8 cellular contexts compared by ENCODE assay signal in the genomic region with DNA sequence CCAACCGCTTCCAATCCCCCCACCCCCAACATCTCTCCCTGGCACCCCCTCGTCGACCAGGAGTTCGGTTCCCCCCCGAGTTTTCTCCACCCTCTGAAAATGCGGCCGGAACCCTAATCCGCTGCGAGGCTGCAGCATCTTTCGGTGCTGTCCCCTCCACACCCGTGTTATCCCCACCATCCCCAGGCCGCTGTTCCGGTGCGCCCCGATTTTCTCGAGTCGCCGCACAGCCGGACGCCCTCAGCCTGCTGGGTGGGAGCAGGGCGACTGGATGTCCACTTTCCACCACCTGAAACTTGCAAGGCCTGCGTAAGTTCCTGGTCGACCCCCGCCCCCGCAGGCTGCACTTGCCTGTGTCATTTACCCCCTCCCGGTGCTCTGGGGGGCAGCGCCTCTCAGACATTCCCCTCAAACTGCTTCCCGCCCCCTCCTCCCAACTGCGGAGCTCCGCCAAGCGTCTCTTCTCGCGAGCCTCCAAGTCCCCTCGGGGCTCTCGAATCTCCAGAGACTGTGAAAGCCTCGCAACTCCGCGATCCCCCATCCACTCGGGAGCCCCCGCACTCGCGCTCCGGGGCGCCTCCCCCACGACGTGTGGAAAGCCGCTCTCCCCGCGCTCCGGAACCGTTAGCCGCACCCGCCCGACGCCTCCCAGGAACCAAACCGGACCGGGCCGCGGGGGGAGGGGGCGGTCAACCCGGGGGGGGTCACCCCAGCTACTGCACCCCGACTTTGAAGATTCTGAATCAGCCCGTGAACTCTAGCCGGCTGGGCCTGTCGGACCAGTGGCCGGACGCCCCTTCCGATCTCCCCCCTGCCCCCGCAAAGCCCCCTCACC. TPM values are rescaled to one million over a fixed set of nuclear protein-coding genes. Genes with fewer than 3 reads are reported as not detected.
DNase-seq lines count a peak whose midpoint lies in the region; ATAC-seq and TF ChIP-seq lines count a peak whose summit lies in the region.

No MANE protein-coding gene starts in this region.

- no peak overlapping the region for H4K8ac ChIP-seq in trophoblast cell (ENCODE audit: low read depth, low read length)

- H3K27ac ChIP-seq in heart right ventricle: peak overlapping the region; percentile 60 to 90 (median 84)
- no peak overlapping the region for H3K27ac ChIP-seq in trophoblast cell (ENCODE audit: low read depth, low read length)

- POLR2A ChIA-PET in activated naive CD8-positive, alpha-beta T cell treated with anti-CD3 and anti-CD28 coated beads, Interleukin-2, amount 10 ng/mL, durations not matched to agents 7 days and 5 days (lab: Charles Lee): interaction anchor here (0.6 to 1.7 kb wide), 4 partner anchors 10 to 707 kb away, joined by 3 to 6 read pairs (median 4); no protein-coding TSS in a partner anchor

- H3K36me3 Mint-ChIP-seq in activated naive CD8-positive, alpha-beta T cell treated with anti-CD3 and anti-CD28 coated beads, Interleukin-2, amount 10 ng/mL, durations not matched to agents 7 days and 5 days: no peaks in the 10 kb centered on the region

- no peak for ATAC-seq in activated naive CD8-positive, alpha-beta T cell treated with anti-CD3 and anti-CD28 coated beads, Interleukin-2, amount 10 ng/mL, durations not matched to agents 7 days and 5 days (ENCODE audit: low read depth)
- ATAC-seq in heart right ventricle: peak in 4 of 8 donors; percentile 1 to 24 (median 2)
- no peak for ATAC-seq in HG03520 (IDR thresholded peaks at IDR 0.05; ENCODE audit: unreplicated experiment)
- ATAC-seq in HG03095 (IDR thresholded peaks at IDR 0.05; ENCODE audit: unreplicated experiment): no peak

- no peak overlapping the region for H4K91ac ChIP-seq in trophoblast cell (ENCODE audit: low read depth, low read length)

- H3K79me1 ChIP-seq in trophoblast cell (ENCODE audit: low read length): no peaks in the 10 kb centered on the region

- peak; percentile 36 for DNase-seq in stimulated activated CD4-positive, alpha-beta T cell treated with anti-CD3 and anti-CD28 coated beads, Interleukin-15, amount 100 ng/mL, for 24 hours
- DNase-seq in stimulated activated CD4-positive, alpha-beta T cell treated with anti-CD3 and anti-CD28 coated beads, Interleukin-2, amount 100 ng/mL, for 48 hours: no peak
- DNase-seq in NCI-H69 (lab: John Stamatoyannopoulos, UW): peak; percentile 36
- peak; percentile 53 for DNase-seq in activated naive CD8-positive, alpha-beta T cell treated with anti-CD3 and anti-CD28 coated beads, Interleukin-2, amount 10 ng/mL, durations not matched to agents 7 days and 5 days
- peak; percentile 26 to 32 for DNase-seq in heart right ventricle
- peak; percentile 45 to 74 for DNase-seq in trophoblast cell

- H3K9ac ChIP-seq in trophoblast cell (ENCODE audit: low read length): no peak overlapping the region

- no peak overlapping the region for H2BK120ac ChIP-seq in trophoblast cell (ENCODE audit: insufficient read depth, low read length, poor library complexity)

- no peak for TF ChIP-seq CTCF in heart right ventricle (IDR thresholded peaks at IDR 0.05)

- no peak overlapping the region for H3K27ac Mint-ChIP-seq in activated naive CD8-positive, alpha-beta T cell treated with anti-CD3 and anti-CD28 coated beads, Interleukin-2, amount 10 ng/mL, durations not matched to agents 7 days and 5 days

- intact Hi-C loops in heart right ventricle (cut with DNase I): loop anchor here in 1 of 10 donors (2.0 to 10.0 kb wide), 3 partner anchors 106 to 458 kb away; a partner anchor contains a TSS

- no peak overlapping the region for H2BK5ac ChIP-seq in trophoblast cell (ENCODE audit: low read depth, low read length, poor library complexity)

- no peak overlapping the region for H3K18ac ChIP-seq in trophoblast cell (ENCODE audit: low read length)

- H3K27me3 ChIP-seq in heart right ventricle: peaks cover 0 to 60% (median 0%) of the 10 kb centered on the region in 7 donors
- peaks cover 22% of the 10 kb centered on the region for H3K27me3 ChIP-seq in trophoblast cell (ENCODE audit: insufficient read depth, low read length)

- H3K9me3 Mint-ChIP-seq in activated naive CD8-positive, alpha-beta T cell treated with anti-CD3 and anti-CD28 coated beads, Interleukin-2, amount 10 ng/mL, durations not matched to agents 7 days and 5 days: no peaks in the 10 kb centered on the region

- H2AK5ac ChIP-seq in trophoblast cell (ENCODE audit: low read length): no peak overlapping the region

- H3K4ac ChIP-seq in trophoblast cell (ENCODE audit: low read depth, low read length): no peak overlapping the region

- H2BK12ac ChIP-seq in trophoblast cell (ENCODE audit: low read length): no peak overlapping the region

- H2AFZ ChIP-seq in trophoblast cell (ENCODE audit: insufficient read depth, low read length, poor library complexity): no peak overlapping the region

- H3K36me3 ChIP-seq in heart right ventricle (peaks cover 0 to 14% (median 0%) of the 10 kb centered on the region in 9 donors), trophoblast cell (ENCODE audit: control insufficient read depth in 1 of 2, insufficient read depth in 2 of 2, low read length in 2 of 2) (no peaks in the 10 kb centered on the region)

- no peak overlapping the region for H4K12ac ChIP-seq in trophoblast cell (ENCODE audit: low read depth, low read length)

- peak overlapping the region; percentile 78 for H3K4me2 ChIP-seq in trophoblast cell (ENCODE audit: low read length)

- H3K4me1 Mint-ChIP-seq in activated naive CD8-positive, alpha-beta T cell treated with anti-CD3 and anti-CD28 coated beads, Interleukin-2, amount 10 ng/mL, durations not matched to agents 7 days and 5 days: peaks cover 30% of the 10 kb centered on the region

- no peaks in the 10 kb centered on the region for H3K79me2 ChIP-seq in trophoblast cell (ENCODE audit: control insufficient read depth, insufficient read depth, low read length, poor library complexity)

- H3K4me3 ChIP-seq in heart right ventricle: peak overlapping the region; percentile 67 to 95 (median 84)
- peak overlapping the region; percentile 69 for H3K4me3 ChIP-seq in trophoblast cell (ENCODE audit: low read depth, low read length)

- H3K4me1 ChIP-seq in heart right ventricle: peaks cover 5 to 34% (median 23%) of the 10 kb centered on the region in 9 donors
- H3K4me1 ChIP-seq in trophoblast cell (ENCODE audit: control insufficient read depth in 1 of 2, insufficient read depth in 2 of 2, low read length in 2 of 2): peaks cover 4 to 14% of the 10 kb centered on the region in 2 experiments

- peak overlapping the region; percentile 96 for H3K4me3 Mint-ChIP-seq in activated naive CD8-positive, alpha-beta T cell treated with anti-CD3 and anti-CD28 coated beads, Interleukin-2, amount 10 ng/mL, durations not matched to agents 7 days and 5 days

- no peak overlapping the region for H3K14ac ChIP-seq in trophoblast cell (ENCODE audit: low read length)

- no peak overlapping the region for H3K23ac ChIP-seq in trophoblast cell (ENCODE audit: low read length)

- 0 to 1% methylated on average over 68 to 69 of the region's 69 CpGs for WGBS in heart right ventricle, 2 donors
- no CpG with 5 or more reads among the region's 69 CpGs for WGBS in trophoblast cell (ENCODE audit: extremely low coverage, insufficient coverage, insufficient read length)

- H3K27me3 Mint-ChIP-seq in activated naive CD8-positive, alpha-beta T cell treated with anti-CD3 and anti-CD28 coated beads, Interleukin-2, amount 10 ng/mL, durations not matched to agents 7 days and 5 days: peaks cover 87% of the 10 kb centered on the region

- H3K9me3 ChIP-seq in heart right ventricle: no peaks in the 10 kb centered on the region
- no peaks in the 10 kb centered on the region for H3K9me3 ChIP-seq in trophoblast cell (ENCODE audit: insufficient read depth, low read depth, low read length)

RNA-seq across cellular contexts. Expression of a gene that starts 0.6 kb away (rescaled TPM):
- 1 to 10 TPM; 1.4 to 2.0 TPM for total RNA-seq in activated naive CD8-positive, alpha-beta T cell treated with anti-CD3 and anti-CD28 coated beads, Interleukin-2, amount 10 ng/mL, durations not matched to agents 7 days and 5 days
- total RNA-seq in heart right ventricle: 10 to 100 TPM in 1 of 10 donors, 1 to 10 TPM in 9; 4.4 to 12.6 (median 5.8) TPM
- polyA plus RNA-seq in heart right ventricle: 1 to 10 TPM; 1.5 to 5.3 TPM
- polyA plus RNA-seq in trophoblast cell (2013): 10.0 and 12.5 TPM in 2 replicates

Comparison
In these comparisons a context has a peak if more than half of its experiments do, and no peak if none do; other contexts are left out.
1. DNase-seq: peak in stimulated activated CD4-positive, alpha-beta T cell treated with anti-CD3 and anti-CD28 coated beads, Interleukin-15, amount 100 ng/mL, for 24 hours (single experiment), NCI-H69 (single experiment), activated naive CD8-positive, alpha-beta T cell treated with anti-CD3 and anti-CD28 coated beads, Interleukin-2, amount 10 ng/mL, durations not matched to agents 7 days and 5 days (single experiment), heart right ventricle (2 of 2) and trophoblast cell (2 of 2); none in stimulated activated CD4-positive, alpha-beta T cell treated with anti-CD3 and anti-CD28 coated beads, Interleukin-2, amount 100 ng/mL, for 48 hours (0 of 2).